Comparison of ENCODE assay signal across 8 cellular contexts in genomic region chr12:46371718-46372130, GRCh38. TPM values are rescaled to one million over a fixed set of nuclear protein-coding genes. Genes with fewer than 3 reads are reported as not detected.
A peak's percentile ranks its signal among the peaks of the same experiment; 100 is the strongest.
DNase-seq lines count a peak whose midpoint lies in the region; ATAC-seq and TF ChIP-seq lines count a peak whose summit lies in the region.

No MANE protein-coding gene starts in this region.

- H3K27me3 ChIP-seq in RWPE2 (ENCODE audit: insufficient read depth, poor library complexity, severe bottlenecking), result no peaks in the 10 kb centered on the region
- no peaks in the 10 kb centered on the region for H3K27me3 ChIP-seq in sigmoid colon

- intact Hi-C loops in sigmoid colon (cut with DNase I), result loop anchor here (1.0 to 10.0 kb wide), 10 partner anchors 12 to 1147 kb away; partner anchors contain the start of genes SCAF11 and SLC38A1

- H3K27ac ChIP-seq in RWPE2 (ENCODE audit: poor library complexity, severe bottlenecking), result peak overlapping the region; percentile 96
- peak overlapping the region; percentile 95 to 99 (median 98) for H3K27ac ChIP-seq in sigmoid colon

- H3K36me3 ChIP-seq in RWPE2 (ENCODE audit: low read depth) (peaks cover 58% of the 10 kb centered on the region), sigmoid colon (peaks cover 19 to 45% (median 40%) of the 10 kb centered on the region in 4 donors)

- peak overlapping the region; percentile 77 for H3K4me3 ChIP-seq in RWPE2 (ENCODE audit: severe bottlenecking)
- H3K4me3 ChIP-seq in sigmoid colon, result peak overlapping the region; percentile 64 to 98 (median 90)

- TF ChIP-seq POLR2A in sigmoid colon (IDR thresholded peaks at IDR 0.05), result no peak

- peak; percentile 81 for DNase-seq in COLO668 (lab: John Stamatoyannopoulos, UW; ENCODE audit: unreplicated experiment)
- peak; percentile 65 for DNase-seq in RWPE2 (ENCODE audit: low spot score)
- peak in 45 of 58 donors; percentile 39 to 86 (median 69) for DNase-seq in anterior cingulate cortex (lab: John Stamatoyannopoulos, UW)
- DNase-seq in hypothalamus (lab: John Stamatoyannopoulos, UW), result peak in 40 of 51 donors; percentile 42 to 92 (median 67)
- peak; percentile 89 for DNase-seq in sigmoid colon
- DNase-seq in epidermal melanocyte (ENCODE audit: insufficient read length, low spot score), result no peak

- TF ChIP-seq EP300 in sigmoid colon (IDR thresholded peaks at IDR 0.05), result no peak

- H3K9me3 ChIP-seq in RWPE2 (ENCODE audit: severe bottlenecking) (no peaks in the 10 kb centered on the region), sigmoid colon (no peaks in the 10 kb centered on the region)

- peak; percentile 14 for ATAC-seq in GM19463 (IDR thresholded peaks at IDR 0.05; ENCODE audit: unreplicated experiment)
- peak; percentile 12 for ATAC-seq in HG03571 (IDR thresholded peaks at IDR 0.05; ENCODE audit: unreplicated experiment)
- ATAC-seq in RWPE2 (ENCODE audit: low read depth), result peak; percentile 1; the same call in 1 of the 3 replicates

- peaks cover 32% of the 10 kb centered on the region for H3K4me1 ChIP-seq in RWPE2 (ENCODE audit: insufficient read depth, poor library complexity, severe bottlenecking)
- peaks cover 0 to 50% (median 43%) of the 10 kb centered on the region in 4 donors for H3K4me1 ChIP-seq in sigmoid colon

- TF ChIP-seq CTCF in RWPE2 (IDR thresholded peaks at IDR 0.05; ENCODE audit: poor library complexity, severe bottlenecking), result no peak
- TF ChIP-seq CTCF in sigmoid colon (IDR thresholded peaks at IDR 0.05), result no peak

- WGBS in sigmoid colon, 2 donors, result 0% methylated on average over 29 of the region's 29 CpGs

RNA-seq across cellular contexts. Expression of gene SLC38A2, which starts 0.8 kb away (rescaled TPM):
- total RNA-seq in sigmoid colon, result 100 to 1,000 TPM; 234 to 299 (median 263) TPM
- 10 to 100 TPM; 17.6 to 69.4 (median 19.2) TPM for polyA plus RNA-seq in sigmoid colon
